ENCODE assay signal across 18 cellular contexts in the genomic region with DNA sequence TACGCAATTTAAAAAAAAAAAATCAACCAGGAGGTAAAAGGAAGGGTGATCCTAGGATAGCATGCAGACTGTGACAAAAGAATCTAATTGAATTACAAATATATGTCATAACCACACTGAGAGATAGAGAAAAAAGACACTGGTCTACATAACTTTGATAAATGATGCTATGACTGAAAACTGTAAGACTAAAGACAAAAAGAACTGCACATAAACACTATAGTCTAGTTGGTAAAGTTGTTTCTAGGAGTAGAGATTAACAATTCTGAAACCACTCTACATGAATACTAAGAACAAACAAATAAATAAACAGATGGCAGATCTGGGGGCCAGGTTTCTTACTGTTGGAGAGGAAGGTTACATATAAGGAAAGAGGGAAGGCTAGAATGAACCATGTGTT. TPM values are rescaled to one million over a fixed set of nuclear protein-coding genes. Genes with fewer than 3 reads are reported as not detected.
DNase-seq lines count a peak whose midpoint lies in the region; ATAC-seq and TF ChIP-seq lines count a peak whose summit lies in the region.
"Had no signal": no experiment of that assay in that cellular context is flagged by ENCODE, and none has a peak within 500 bp of the region (broad histone marks: within the 10 kb centered on the region; RNA-seq: fewer than 3 reads in every experiment).

No MANE protein-coding gene starts in this region.

- H3K27me3 Mint-ChIP-seq in MCF 10A (ENCODE audit: insufficient read depth, unreplicated experiment): no peaks in the 10 kb centered on the region
- no peaks in the 10 kb centered on the region for H3K27me3 Mint-ChIP-seq in activated naive CD8-positive, alpha-beta T cell treated with anti-CD3 and anti-CD28 coated beads, Interleukin-2, amount 50 U/mL, for 24 hours
- H3K27me3 Mint-ChIP-seq in stimulated activated naive CD8-positive, alpha-beta T cell treated with anti-CD3 and anti-CD28 coated beads, Interleukin-15, amount 100 ng/mL, for 72 hours: no peaks in the 10 kb centered on the region
- H3K27me3 Mint-ChIP-seq: CD4-positive, alpha-beta memory T cell had no signal

- peaks cover 3% of the 10 kb centered on the region for H3K36me3 ChIP-seq in mammary epithelial cell (ENCODE audit: insufficient read depth, low read length)

- H3K27ac Mint-ChIP-seq in MCF 10A (ENCODE audit: low read depth, unreplicated experiment): no peak overlapping the region
- peak overlapping the region; percentile 15 for H3K27ac Mint-ChIP-seq in activated naive CD8-positive, alpha-beta T cell treated with anti-CD3 and anti-CD28 coated beads, Interleukin-2, amount 50 U/mL, for 24 hours
- H3K27ac Mint-ChIP-seq in stimulated activated naive CD8-positive, alpha-beta T cell treated with anti-CD3 and anti-CD28 coated beads, Interleukin-15, amount 100 ng/mL, for 72 hours: peak overlapping the region in 1 of 2 donors; percentile 70
- H3K27ac Mint-ChIP-seq: HFFc6 had no signal

- H3K4me1 Mint-ChIP-seq in MCF 10A (ENCODE audit: insufficient read depth, unreplicated experiment): peaks cover 25% of the 10 kb centered on the region
- H3K4me1 Mint-ChIP-seq in activated naive CD8-positive, alpha-beta T cell treated with anti-CD3 and anti-CD28 coated beads, Interleukin-2, amount 50 U/mL, for 24 hours: peaks cover 28% of the 10 kb centered on the region
- peaks cover 28% of the 10 kb centered on the region for H3K4me1 Mint-ChIP-seq in stimulated activated naive CD8-positive, alpha-beta T cell treated with anti-CD3 and anti-CD28 coated beads, Interleukin-15, amount 100 ng/mL, for 72 hours
- H3K4me1 Mint-ChIP-seq: CD4-positive, alpha-beta memory T cell had no signal

- no peak for ATAC-seq in activated naive CD8-positive, alpha-beta T cell treated with anti-CD3 and anti-CD28 coated beads, Interleukin-2, amount 50 U/mL, for 24 hours
- ATAC-seq in stimulated activated naive CD8-positive, alpha-beta T cell treated with anti-CD3 and anti-CD28 coated beads, Interleukin-15, amount 100 ng/mL, for 72 hours: peak; percentile 35

- H3K9me3 ChIP-seq in mammary epithelial cell (replicated peaks; ENCODE audit: insufficient read depth, low read length): no peaks in the 10 kb centered on the region
- H3K9me3 ChIP-seq: MG63 had no signal

- no peak overlapping the region for H2AFZ ChIP-seq in mammary epithelial cell (ENCODE audit: low read depth, low read length)

- intact Hi-C loops in mammary epithelial cell (cut with micrococcal nuclease) (no loop called here), MCF 10A (cut with micrococcal nuclease) (no loop called here)

- H3K4me3 ChIP-seq in mammary epithelial cell (replicated peaks in 1 of 3; ENCODE audit: insufficient read depth in 1 of 3, low read depth in 2 of 3, low read length in 3 of 3): no peak overlapping the region
- H3K4me3 ChIP-seq: MG63 had no signal

- in situ Hi-C loops in mammary epithelial cell (cut with MboI; ENCODE audit: low sequenced_read_pairs in 2 of 2): no loop called here

- peak; percentile 15 for DNase-seq in NCI-H2171 treated with DMSO at 0.1 percent for 48 hours (lab: John Stamatoyannopoulos, UW)
- DNase-seq in NCI-H2171 (lab: John Stamatoyannopoulos, UW): no peak
- no peak for DNase-seq in mammary epithelial cell
- DNase-seq in MCF 10A (ENCODE audit: unreplicated experiment): no peak
- DNase-seq in activated naive CD8-positive, alpha-beta T cell treated with anti-CD3 and anti-CD28 coated beads, Interleukin-2, amount 50 U/mL, for 24 hours: no peak
- DNase-seq in stimulated activated naive CD8-positive, alpha-beta T cell treated with anti-CD3 and anti-CD28 coated beads, Interleukin-15, amount 100 ng/mL, for 72 hours: no peak
- no peak for DNase-seq in hypothalamus (lab: John Stamatoyannopoulos, UW)
- DNase-seq in NCI-H2029 (lab: John Stamatoyannopoulos, UW): no peak
- DNase-seq: CD4-positive, alpha-beta memory T cell; DMS79; HFFc6; MG63; NCI-H1092; NCI-H2107; NCI-H345; NCI-H526; Right ventricle myocardium superior had no signal

- no peak overlapping the region for H3K4me2 ChIP-seq in mammary epithelial cell (ENCODE audit: insufficient read depth, low read depth, low read length)

- H3K4me1 ChIP-seq in mammary epithelial cell (ENCODE audit: insufficient read depth, low read length): peaks cover 28% of the 10 kb centered on the region

- H3K4me3 Mint-ChIP-seq in MCF 10A (ENCODE audit: unreplicated experiment): no peak overlapping the region
- no peak overlapping the region for H3K4me3 Mint-ChIP-seq in activated naive CD8-positive, alpha-beta T cell treated with anti-CD3 and anti-CD28 coated beads, Interleukin-2, amount 50 U/mL, for 24 hours
- H3K4me3 Mint-ChIP-seq in stimulated activated naive CD8-positive, alpha-beta T cell treated with anti-CD3 and anti-CD28 coated beads, Interleukin-15, amount 100 ng/mL, for 72 hours: no peak overlapping the region
- H3K4me3 Mint-ChIP-seq: CD4-positive, alpha-beta memory T cell; HFFc6 had no signal

- peaks cover 11% of the 10 kb centered on the region for H3K36me3 Mint-ChIP-seq in MCF 10A (ENCODE audit: insufficient read depth, unreplicated experiment)
- H3K36me3 Mint-ChIP-seq in activated naive CD8-positive, alpha-beta T cell treated with anti-CD3 and anti-CD28 coated beads, Interleukin-2, amount 50 U/mL, for 24 hours (ENCODE audit: low read depth): peaks cover 19% of the 10 kb centered on the region

- CTCF ChIA-PET in mammary epithelial cell (lab: Charles Lee; ENCODE audit: low non-redundant PET): no interaction called here
- CTCF ChIA-PET in MCF 10A (lab: Yijun Ruan, JAX): interaction anchor here (0.5 kb wide), 1 partner anchor 463 kb away, joined by 3 read pairs; no protein-coding TSS in a partner anchor

- TF ChIP-seq CTCF in mammary epithelial cell (conservative IDR thresholded peaks at IDR 0.05 in 1 of 2, IDR thresholded peaks at IDR 0.05 in 1 of 2; ENCODE audit: extremely low read depth in 1 of 2, insufficient read depth in 1 of 2, low read depth in 1 of 2, low read length in 2 of 2) (no peak), MCF 10A (IDR thresholded peaks at IDR 0.05; ENCODE audit: unreplicated experiment) (no peak)

- H3K27ac ChIP-seq in mammary epithelial cell (ENCODE audit: insufficient read depth, low read depth, low read length): peak overlapping the region; percentile 75
- H3K27ac ChIP-seq: 22Rv1 had no signal

- WGBS in mammary epithelial cell (ENCODE audit: low coverage, missing lambda C conversion rate): 94% methylated on average over 1 of the region's 1 CpG

- POLR2A ChIA-PET in MCF 10A (lab: Yijun Ruan, JAX): no interaction called here

- BruUV-seq in mammary epithelial cell (replicated peaks; lab: Mats Ljungman, UMichigan) (no TSS peak), MCF 10A (replicated peaks; lab: Mats Ljungman, UMichigan) (no TSS peak)

- H3K9me3 Mint-ChIP-seq in MCF 10A (ENCODE audit: unreplicated experiment): no peaks in the 10 kb centered on the region
- H3K9me3 Mint-ChIP-seq in activated naive CD8-positive, alpha-beta T cell treated with anti-CD3 and anti-CD28 coated beads, Interleukin-2, amount 50 U/mL, for 24 hours: no peaks in the 10 kb centered on the region
- H3K9me3 Mint-ChIP-seq in stimulated activated naive CD8-positive, alpha-beta T cell treated with anti-CD3 and anti-CD28 coated beads, Interleukin-15, amount 100 ng/mL, for 72 hours: no peaks in the 10 kb centered on the region
- H3K9me3 Mint-ChIP-seq: CD4-positive, alpha-beta memory T cell; HFFc6 had no signal

- H3K27me3 ChIP-seq in mammary epithelial cell (ENCODE audit: insufficient read depth, low read length): no peaks in the 10 kb centered on the region
- H3K27me3 ChIP-seq: MG63 had no signal

- no peak overlapping the region for H3K9ac ChIP-seq in mammary epithelial cell (ENCODE audit: insufficient read depth, low read length)

- no peaks in the 10 kb centered on the region for H4K20me1 ChIP-seq in mammary epithelial cell (ENCODE audit: insufficient read depth, low read length)

- H3K79me2 ChIP-seq in mammary epithelial cell (ENCODE audit: insufficient read depth, low read length): no peaks in the 10 kb centered on the region

- dilution Hi-C loops in mammary epithelial cell (cut with HindIII; ENCODE audit: low sequenced_read_pairs): no loop called here

RNA-seq across cellular contexts. Expression of gene CHAC2, which starts 14.6 kb away (rescaled TPM):
- total RNA-seq in mammary epithelial cell: 10 to 100 TPM in 1 of 2 donors, 1 to 10 TPM in 1; 6.8 to 11.2 TPM
- polyA plus RNA-seq in mammary epithelial cell: 9.2 TPM
- polyA minus RNA-seq in mammary epithelial cell: 4.5 TPM
- total RNA-seq in MCF 10A (2022): 7.4 and 10.5 TPM in 2 replicates

RNA-seq across cellular contexts. Expression of gene ASB3, which starts 33.7 kb away (rescaled TPM):
- total RNA-seq in mammary epithelial cell (10 to 100 TPM; 18.2 to 22.0 TPM), MCF 10A (2022) (19.7 and 20.3 TPM in 2 replicates)
- 10.4 TPM for polyA plus RNA-seq in mammary epithelial cell
- 13.2 TPM for polyA minus RNA-seq in mammary epithelial cell

RNA-seq across cellular contexts. Expression of gene ERLEC1, which starts 33.8 kb away (rescaled TPM):
- total RNA-seq in mammary epithelial cell (10 to 100 TPM; 34.2 to 53.7 TPM), MCF 10A (2022) (51.4 and 68.1 TPM in 2 replicates)
- 23.5 TPM for polyA plus RNA-seq in mammary epithelial cell
- 13.5 TPM for polyA minus RNA-seq in mammary epithelial cell
